ENCODE assay signal across 1 cellular context in the genomic region with DNA sequence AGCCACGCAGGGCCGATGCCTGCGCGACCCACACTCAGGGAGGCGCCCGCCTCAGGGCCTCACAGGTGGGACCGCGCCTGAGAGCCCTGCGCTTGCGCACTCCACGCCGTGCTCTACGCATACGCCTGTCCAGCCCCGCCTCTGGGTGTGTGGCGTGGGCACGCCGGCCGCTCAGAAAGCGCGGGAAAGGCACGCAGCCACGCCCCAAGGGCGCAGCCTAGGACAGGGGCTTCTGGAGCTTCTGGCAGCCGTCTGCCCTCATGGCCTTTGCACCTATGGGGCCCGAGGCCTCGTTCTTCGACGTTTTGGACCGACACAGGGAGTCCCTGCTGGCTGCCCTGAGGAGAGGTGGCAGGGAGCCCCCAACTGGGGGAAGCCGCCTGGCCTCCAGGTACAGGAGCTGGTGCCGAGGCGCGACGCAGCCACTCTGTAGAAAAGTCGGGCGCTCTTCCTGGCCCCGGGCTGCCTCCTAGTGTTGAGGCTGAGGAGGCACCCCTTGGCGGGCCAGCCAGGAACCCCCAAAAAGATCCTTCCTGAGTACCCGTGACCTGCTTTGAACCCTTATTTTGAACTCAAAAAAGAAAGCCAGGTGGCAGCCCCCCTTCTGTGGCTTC.
TF ChIP-seq lines count a peak whose summit lies in the region.

A gene with protein sequence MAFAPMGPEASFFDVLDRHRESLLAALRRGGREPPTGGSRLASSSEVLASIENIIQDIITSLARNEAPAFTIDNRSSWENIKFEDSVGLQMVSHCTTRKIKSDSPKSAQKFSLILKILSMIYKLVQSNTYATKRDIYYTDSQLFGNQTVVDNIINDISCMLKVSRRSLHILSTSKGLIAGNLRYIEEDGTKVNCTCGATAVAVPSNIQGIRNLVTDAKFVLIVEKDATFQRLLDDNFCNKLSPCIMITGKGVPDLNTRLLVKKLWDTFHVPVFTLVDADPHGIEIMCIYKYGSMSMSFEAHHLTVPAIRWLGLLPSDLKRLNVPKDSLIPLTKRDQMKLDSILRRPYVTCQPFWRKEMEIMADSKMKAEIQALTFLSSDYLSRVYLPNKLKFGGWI (plus strand): TSS at position 196 of the 614 bp plus-strand sequence. CDS start 65 bp downstream, at position 261.

TF ChIP-seq in K562, 482 proteins besides CTCF, POLR2A, EP300 and RAD21 (continues in another document):
- TF ChIP-seq ZNF830 (CRISPR knock-in tag; IDR thresholded peaks at IDR 0.05) (no peak), ARNT (IDR thresholded peaks at IDR 0.05) (no peak), PTBP1 (IDR thresholded peaks at IDR 0.05; ENCODE audit: low read depth, low read length) (no peak), NFIC (IDR thresholded peaks at IDR 0.05) (peak; percentile 7; the same call in 1 of the 2 replicates), CREM (IDR thresholded peaks at IDR 0.05; ENCODE audit: low read depth) (0 out of 2 replicates have a peak, but pooled peaks have one; percentile 11), POLR2G (IDR thresholded peaks at IDR 0.05; ENCODE audit: low read depth, low read length) (peak; percentile 46), NFXL1 (CRISPR knock-in tag; IDR thresholded peaks at IDR 0.05) (no peak), MTA3 (IDR thresholded peaks at IDR 0.05; ENCODE audit: borderline replicate concordance) (peak; percentile 26; the same call in 1 of the 2 replicates), MAFK (IDR thresholded peaks at IDR 0.05; ENCODE audit: low read length) (no peak), MAZ (CRISPR knock-in tag; conservative IDR thresholded peaks at IDR 0.05 in 1 of 2, IDR thresholded peaks at IDR 0.05 in 1 of 2) (peak in 1 of 2 experiments; percentile 27; a peak in 1 of 4 replicates), KLF1 (tag; IDR thresholded peaks at IDR 0.05) (peak; percentile 65; the same call in 1 of the 2 replicates), MBD2 (IDR thresholded peaks at IDR 0.05; ENCODE audit: borderline replicate concordance, low read depth) (no peak), CXXC5 (CRISPR knock-in tag; IDR thresholded peaks at IDR 0.05) (peak; percentile 84), ZNF274 (IDR thresholded peaks at IDR 0.05; ENCODE audit: borderline replicate concordance, low read depth, low read length) (no peak), PHF8 (IDR thresholded peaks at IDR 0.05; ENCODE audit: borderline replicate concordance, low read length) (peak; percentile 28; the same call in 1 of the 2 replicates), RBBP5 (IDR thresholded peaks at IDR 0.05; ENCODE audit: borderline replicate concordance, insufficient read depth, low read length, poor library complexity, severe bottlenecking) (no peak), GTF2A2 (tag; IDR thresholded peaks at IDR 0.05) (no peak), POLR3G (IDR thresholded peaks at IDR 0.05; ENCODE audit: extremely low read depth, insufficient read length, insufficient replicate concordance) (no peak), PCBP1 (IDR thresholded peaks at IDR 0.05; ENCODE audit: low read depth, low read length, poor library complexity, severe bottlenecking) (no peak), ZNF140 (CRISPR knock-in tag; IDR thresholded peaks at IDR 0.05) (no peak), NFE2L1 (tag; IDR thresholded peaks at IDR 0.05; ENCODE audit: borderline replicate concordance, low read depth) (no peak), ZNF583 (CRISPR knock-in tag; IDR thresholded peaks at IDR 0.05) (no peak), L3MBTL2 (IDR thresholded peaks at IDR 0.05) (peak; percentile 99), CAMTA2 (CRISPR knock-in tag; conservative IDR thresholded peaks at IDR 0.05) (no peak), ATF1 (CRISPR knock-in tag; IDR thresholded peaks at IDR 0.05) (no peak), ATF1 (tag; IDR thresholded peaks at IDR 0.05) (peak; percentile 40; the same call in 1 of the 2 replicates), CBX3 (IDR thresholded peaks at IDR 0.05; ENCODE audit: borderline replicate concordance in 1 of 2, low read length in 2 of 2) (peak in 1 of 2 experiments; percentile 59; a peak in 1 of 3 replicates)
- TF ChIP-seq, protein P1, sequence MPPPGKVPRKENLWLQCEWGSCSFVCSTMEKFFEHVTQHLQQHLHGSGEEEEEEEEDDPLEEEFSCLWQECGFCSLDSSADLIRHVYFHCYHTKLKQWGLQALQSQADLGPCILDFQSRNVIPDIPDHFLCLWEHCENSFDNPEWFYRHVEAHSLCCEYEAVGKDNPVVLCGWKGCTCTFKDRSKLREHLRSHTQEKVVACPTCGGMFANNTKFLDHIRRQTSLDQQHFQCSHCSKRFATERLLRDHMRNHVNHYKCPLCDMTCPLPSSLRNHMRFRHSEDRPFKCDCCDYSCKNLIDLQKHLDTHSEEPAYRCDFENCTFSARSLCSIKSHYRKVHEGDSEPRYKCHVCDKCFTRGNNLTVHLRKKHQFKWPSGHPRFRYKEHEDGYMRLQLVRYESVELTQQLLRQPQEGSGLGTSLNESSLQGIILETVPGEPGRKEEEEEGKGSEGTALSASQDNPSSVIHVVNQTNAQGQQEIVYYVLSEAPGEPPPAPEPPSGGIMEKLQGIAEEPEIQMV (tag; conservative IDR thresholded peaks at IDR 0.05; ENCODE audit: low read depth) = no peak
- TF ChIP-seq, protein P2, sequence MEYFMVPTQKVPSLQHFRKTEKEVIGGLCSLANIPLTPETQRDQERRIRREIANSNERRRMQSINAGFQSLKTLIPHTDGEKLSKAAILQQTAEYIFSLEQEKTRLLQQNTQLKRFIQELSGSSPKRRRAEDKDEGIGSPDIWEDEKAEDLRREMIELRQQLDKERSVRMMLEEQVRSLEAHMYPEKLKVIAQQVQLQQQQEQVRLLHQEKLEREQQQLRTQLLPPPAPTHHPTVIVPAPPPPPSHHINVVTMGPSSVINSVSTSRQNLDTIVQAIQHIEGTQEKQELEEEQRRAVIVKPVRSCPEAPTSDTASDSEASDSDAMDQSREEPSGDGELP (CRISPR knock-in tag; IDR thresholded peaks at IDR 0.05; ENCODE audit: borderline replicate concordance) = peak; percentile 57; the same call in 1 of the 2 replicates
- TF ChIP-seq, protein P3, sequence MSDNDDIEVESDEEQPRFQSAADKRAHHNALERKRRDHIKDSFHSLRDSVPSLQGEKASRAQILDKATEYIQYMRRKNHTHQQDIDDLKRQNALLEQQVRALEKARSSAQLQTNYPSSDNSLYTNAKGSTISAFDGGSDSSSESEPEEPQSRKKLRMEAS (CRISPR knock-in tag; IDR thresholded peaks at IDR 0.05) = peak; percentile 85
- TF ChIP-seq, protein P4, sequence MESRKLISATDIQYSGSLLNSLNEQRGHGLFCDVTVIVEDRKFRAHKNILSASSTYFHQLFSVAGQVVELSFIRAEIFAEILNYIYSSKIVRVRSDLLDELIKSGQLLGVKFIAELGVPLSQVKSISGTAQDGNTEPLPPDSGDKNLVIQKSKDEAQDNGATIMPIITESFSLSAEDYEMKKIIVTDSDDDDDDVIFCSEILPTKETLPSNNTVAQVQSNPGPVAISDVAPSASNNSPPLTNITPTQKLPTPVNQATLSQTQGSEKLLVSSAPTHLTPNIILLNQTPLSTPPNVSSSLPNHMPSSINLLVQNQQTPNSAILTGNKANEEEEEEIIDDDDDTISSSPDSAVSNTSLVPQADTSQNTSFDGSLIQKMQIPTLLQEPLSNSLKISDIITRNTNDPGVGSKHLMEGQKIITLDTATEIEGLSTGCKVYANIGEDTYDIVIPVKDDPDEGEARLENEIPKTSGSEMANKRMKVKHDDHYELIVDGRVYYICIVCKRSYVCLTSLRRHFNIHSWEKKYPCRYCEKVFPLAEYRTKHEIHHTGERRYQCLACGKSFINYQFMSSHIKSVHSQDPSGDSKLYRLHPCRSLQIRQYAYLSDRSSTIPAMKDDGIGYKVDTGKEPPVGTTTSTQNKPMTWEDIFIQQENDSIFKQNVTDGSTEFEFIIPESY (CRISPR knock-in tag; IDR thresholded peaks at IDR 0.05) = peak; percentile 47; the same call in 1 of the 2 replicates
- TF ChIP-seq, protein P5, sequence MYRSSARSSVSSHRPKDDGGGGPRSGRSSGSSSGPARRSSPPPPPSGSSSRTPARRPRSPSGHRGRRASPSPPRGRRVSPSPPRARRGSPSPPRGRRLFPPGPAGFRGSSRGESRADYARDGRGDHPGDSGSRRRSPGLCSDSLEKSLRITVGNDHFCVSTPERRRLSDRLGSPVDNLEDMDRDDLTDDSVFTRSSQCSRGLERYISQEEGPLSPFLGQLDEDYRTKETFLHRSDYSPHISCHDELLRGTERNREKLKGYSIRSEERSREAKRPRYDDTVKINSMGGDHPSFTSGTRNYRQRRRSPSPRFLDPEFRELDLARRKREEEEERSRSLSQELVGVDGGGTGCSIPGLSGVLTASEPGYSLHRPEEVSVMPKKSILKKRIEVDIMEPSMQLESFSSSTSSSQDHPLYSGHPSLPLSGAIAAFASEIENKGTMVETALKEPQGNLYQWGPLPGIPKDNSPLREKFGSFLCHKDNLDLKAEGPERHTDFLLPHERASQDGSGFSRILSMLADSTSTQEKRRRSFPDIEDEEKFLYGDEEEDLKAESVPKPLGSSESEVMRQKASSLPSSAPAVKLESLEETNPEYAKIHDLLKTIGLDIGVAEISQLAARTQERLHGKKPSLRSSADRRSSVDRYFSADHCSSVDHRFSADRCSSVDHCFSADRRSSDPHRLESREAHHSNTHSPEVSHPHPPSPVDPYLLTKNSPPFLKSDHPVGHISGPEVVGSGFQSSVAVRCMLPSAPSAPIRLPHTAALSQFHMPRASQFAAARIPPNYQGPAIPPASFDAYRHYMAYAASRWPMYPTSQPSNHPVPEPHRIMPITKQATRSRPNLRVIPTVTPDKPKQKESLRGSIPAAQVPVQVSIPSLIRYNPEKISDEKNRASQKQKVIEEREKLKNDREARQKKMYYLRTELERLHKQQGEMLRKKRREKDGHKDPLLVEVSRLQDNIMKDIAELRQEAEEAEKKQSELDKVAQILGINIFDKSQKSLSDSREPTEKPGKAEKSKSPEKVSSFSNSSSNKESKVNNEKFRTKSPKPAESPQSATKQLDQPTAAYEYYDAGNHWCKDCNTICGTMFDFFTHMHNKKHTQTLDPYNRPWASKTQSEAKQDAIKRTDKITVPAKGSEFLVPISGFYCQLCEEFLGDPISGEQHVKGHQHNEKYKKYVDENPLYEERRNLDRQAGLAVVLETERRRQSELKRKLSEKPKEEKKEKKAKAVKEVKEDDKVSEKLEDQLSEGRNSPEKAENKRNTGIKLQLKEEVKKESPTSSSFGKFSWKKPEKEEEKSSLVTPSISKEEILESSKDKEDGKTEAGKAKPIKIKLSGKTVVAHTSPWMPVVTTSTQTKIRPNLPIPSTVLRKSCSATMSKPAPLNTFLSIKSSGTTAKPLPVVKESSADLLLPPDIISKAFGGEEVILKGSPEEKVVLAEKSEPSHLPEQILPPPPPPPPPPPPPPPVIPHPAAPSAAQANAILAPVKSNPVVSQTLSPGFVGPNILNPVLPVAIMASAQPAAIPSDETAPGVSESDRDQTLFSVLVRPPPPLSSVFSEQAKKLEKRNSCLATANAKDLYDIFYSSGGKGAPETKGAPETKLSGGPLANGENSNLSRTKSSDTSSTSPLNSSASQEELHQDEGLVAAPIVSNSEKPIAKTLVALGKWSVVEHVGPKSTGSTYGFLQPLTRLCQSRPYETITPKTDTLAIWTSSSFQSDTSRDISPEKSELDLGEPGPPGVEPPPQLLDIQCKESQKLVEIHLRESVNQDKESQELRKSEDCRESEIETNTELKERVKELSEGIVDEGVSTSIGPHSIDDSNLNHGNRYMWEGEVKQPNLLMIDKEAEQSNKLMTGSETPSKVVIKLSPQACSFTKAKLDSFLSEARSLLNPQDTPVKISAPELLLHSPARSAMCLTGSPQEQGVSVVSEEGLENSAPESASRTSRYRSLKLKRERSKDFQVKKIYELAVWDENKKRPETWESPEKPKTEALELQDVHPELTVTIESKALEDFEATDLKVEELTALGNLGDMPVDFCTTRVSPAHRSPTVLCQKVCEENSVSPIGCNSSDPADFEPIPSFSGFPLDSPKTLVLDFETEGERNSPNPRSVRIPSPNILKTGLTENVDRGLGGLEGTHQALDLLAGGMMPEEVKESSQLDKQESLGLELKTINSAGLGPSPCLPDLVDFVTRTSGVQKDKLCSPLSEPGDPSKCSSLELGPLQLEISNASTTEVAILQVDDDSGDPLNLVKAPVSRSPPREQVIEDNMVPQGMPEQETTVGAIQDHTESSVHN (IDR thresholded peaks at IDR 0.05; ENCODE audit: borderline replicate concordance in 1 of 2, low read depth in 1 of 2) = no peak
- TF ChIP-seq, protein P6, sequence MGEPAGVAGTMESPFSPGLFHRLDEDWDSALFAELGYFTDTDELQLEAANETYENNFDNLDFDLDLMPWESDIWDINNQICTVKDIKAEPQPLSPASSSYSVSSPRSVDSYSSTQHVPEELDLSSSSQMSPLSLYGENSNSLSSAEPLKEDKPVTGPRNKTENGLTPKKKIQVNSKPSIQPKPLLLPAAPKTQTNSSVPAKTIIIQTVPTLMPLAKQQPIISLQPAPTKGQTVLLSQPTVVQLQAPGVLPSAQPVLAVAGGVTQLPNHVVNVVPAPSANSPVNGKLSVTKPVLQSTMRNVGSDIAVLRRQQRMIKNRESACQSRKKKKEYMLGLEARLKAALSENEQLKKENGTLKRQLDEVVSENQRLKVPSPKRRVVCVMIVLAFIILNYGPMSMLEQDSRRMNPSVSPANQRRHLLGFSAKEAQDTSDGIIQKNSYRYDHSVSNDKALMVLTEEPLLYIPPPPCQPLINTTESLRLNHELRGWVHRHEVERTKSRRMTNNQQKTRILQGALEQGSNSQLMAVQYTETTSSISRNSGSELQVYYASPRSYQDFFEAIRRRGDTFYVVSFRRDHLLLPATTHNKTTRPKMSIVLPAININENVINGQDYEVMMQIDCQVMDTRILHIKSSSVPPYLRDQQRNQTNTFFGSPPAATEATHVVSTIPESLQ (CRISPR knock-in tag; IDR thresholded peaks at IDR 0.05) = no peak
- TF ChIP-seq, protein P7, sequence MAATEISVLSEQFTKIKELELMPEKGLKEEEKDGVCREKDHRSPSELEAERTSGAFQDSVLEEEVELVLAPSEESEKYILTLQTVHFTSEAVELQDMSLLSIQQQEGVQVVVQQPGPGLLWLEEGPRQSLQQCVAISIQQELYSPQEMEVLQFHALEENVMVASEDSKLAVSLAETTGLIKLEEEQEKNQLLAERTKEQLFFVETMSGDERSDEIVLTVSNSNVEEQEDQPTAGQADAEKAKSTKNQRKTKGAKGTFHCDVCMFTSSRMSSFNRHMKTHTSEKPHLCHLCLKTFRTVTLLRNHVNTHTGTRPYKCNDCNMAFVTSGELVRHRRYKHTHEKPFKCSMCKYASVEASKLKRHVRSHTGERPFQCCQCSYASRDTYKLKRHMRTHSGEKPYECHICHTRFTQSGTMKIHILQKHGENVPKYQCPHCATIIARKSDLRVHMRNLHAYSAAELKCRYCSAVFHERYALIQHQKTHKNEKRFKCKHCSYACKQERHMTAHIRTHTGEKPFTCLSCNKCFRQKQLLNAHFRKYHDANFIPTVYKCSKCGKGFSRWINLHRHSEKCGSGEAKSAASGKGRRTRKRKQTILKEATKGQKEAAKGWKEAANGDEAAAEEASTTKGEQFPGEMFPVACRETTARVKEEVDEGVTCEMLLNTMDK (IDR thresholded peaks at IDR 0.05; ENCODE audit: borderline replicate concordance, insufficient read depth, low read depth, low read length, poor library complexity, severe bottlenecking) = no peak
- TF ChIP-seq, protein P8, sequence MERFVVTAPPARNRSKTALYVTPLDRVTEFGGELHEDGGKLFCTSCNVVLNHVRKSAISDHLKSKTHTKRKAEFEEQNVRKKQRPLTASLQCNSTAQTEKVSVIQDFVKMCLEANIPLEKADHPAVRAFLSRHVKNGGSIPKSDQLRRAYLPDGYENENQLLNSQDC (CRISPR knock-in tag; IDR thresholded peaks at IDR 0.05) = no peak
- TF ChIP-seq, protein P9, sequence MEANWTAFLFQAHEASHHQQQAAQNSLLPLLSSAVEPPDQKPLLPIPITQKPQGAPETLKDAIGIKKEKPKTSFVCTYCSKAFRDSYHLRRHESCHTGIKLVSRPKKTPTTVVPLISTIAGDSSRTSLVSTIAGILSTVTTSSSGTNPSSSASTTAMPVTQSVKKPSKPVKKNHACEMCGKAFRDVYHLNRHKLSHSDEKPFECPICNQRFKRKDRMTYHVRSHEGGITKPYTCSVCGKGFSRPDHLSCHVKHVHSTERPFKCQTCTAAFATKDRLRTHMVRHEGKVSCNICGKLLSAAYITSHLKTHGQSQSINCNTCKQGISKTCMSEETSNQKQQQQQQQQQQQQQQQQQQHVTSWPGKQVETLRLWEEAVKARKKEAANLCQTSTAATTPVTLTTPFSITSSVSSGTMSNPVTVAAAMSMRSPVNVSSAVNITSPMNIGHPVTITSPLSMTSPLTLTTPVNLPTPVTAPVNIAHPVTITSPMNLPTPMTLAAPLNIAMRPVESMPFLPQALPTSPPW (CRISPR knock-in tag; IDR thresholded peaks at IDR 0.05) = peak; percentile 49
